In the genomic region with DNA sequence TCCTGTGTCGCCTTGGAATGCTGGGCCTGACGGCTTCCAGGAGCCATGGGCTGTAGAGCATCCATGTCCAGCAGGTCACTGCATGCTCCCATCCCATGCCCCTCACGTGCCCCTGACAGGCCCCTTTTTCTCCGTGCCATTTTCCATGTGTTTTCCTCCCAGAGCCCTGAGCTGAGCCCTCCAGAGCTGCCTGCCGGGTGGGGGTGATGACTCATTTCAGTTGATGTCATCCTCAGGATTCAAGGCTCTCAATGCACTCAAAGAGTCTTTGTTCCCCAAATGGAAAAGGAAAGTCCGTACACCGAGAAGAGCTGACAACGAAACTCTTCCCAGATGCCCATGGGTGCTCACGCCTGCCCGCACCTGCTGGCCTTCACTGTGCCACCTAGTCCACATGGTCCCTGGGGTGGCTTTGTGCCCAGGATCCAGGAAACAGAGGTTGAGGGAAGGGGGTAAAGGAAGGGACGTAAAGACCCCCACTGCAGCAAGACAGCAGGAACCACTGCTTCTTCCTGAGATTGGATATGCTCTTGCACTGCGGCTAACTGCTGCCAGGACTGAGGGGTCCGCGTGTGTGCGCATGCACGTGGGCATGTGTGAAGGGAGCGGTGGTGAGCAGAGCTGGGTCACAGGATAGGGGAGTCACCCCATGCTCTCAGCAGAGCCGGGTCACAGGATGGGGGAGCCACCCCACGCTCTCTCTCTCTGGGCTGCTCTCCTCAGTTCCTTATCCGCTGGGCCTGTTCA, we compare ENCODE assay signal across 1 cellular context.
TF ChIP-seq lines count a peak whose summit lies in the region.

No MANE protein-coding gene starts in this region.

TF ChIP-seq in IMR-90, 13 proteins besides CTCF, POLR2A, EP300 and RAD21 (continued from another document):
- TF ChIP-seq, protein P1, sequence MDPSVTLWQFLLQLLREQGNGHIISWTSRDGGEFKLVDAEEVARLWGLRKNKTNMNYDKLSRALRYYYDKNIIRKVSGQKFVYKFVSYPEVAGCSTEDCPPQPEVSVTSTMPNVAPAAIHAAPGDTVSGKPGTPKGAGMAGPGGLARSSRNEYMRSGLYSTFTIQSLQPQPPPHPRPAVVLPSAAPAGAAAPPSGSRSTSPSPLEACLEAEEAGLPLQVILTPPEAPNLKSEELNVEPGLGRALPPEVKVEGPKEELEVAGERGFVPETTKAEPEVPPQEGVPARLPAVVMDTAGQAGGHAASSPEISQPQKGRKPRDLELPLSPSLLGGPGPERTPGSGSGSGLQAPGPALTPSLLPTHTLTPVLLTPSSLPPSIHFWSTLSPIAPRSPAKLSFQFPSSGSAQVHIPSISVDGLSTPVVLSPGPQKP (IDR thresholded peaks at IDR 0.05; ENCODE audit: borderline replicate concordance, low read depth, low read length), result no peak
